16 cellular contexts compared by ENCODE assay signal in the genomic region with DNA sequence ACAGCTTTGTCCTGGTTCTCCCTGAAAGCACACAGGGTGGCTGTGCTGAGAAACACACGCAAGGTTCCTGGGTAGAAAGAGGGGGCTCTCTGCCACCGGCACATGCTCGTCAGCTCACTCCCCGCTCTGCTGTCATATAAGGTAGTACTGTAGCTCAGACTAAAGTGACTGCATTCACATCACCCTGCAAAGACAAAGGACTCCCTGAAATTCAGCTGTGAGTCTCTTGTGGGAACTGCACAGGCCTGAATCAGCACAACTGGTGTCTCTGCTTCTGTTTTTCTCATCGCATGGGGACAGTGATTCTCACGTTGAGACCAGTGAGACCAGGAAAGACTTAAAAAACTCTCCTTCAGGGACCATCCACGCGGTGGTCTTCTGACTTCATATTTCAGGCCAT.
A peak's percentile ranks its signal among the peaks of the same experiment; 100 is the strongest.
DNase-seq lines count a peak whose midpoint lies in the region; ATAC-seq and TF ChIP-seq lines count a peak whose summit lies in the region.
"Had no signal": no experiment of that assay in that cellular context is flagged by ENCODE, and none has a peak within 500 bp of the region (broad histone marks: within the 10 kb centered on the region; RNA-seq: fewer than 3 reads in every experiment).

No MANE protein-coding gene starts in this region.

- 87% methylated on average over 8 of the region's 8 CpGs for WGBS in hepatocyte (ENCODE audit: low lambda C conversion rate, missing lambda C conversion rate)

- no peak for DNase-seq in stimulated activated naive CD8-positive, alpha-beta T cell treated with anti-CD3 and anti-CD28 coated beads, Interleukin-15, amount 100 ng/mL, for 72 hours
- DNase-seq in stimulated activated naive CD8-positive, alpha-beta T cell treated with anti-CD3 and anti-CD28 coated beads, Interleukin-15, Interleukin-2, amounts not matched to agents 100 U/mL and 50 U/mL, for 24 hours, result no peak
- no peak for DNase-seq in hepatocyte (ENCODE audit: low spot score)
- peak; percentile 40 for DNase-seq in posterior vena cava (ENCODE audit: low spot score)
- no peak for DNase-seq in PC-9
- no peak for DNase-seq in NCI-H1105 (lab: John Stamatoyannopoulos, UW)
- DNase-seq in UCSD-AML1 (lab: John Stamatoyannopoulos, UW; ENCODE audit: unreplicated experiment), result no peak
- DNase-seq: DMS153, KG1, NCI-H1048, NCI-H1694, NCI-H510A treated with DMSO at 0.1 percent for 48 hours, NCI-H82, PC-3 had no signal

- H4K20me1 ChIP-seq in hepatocyte (ENCODE audit: insufficient read depth, poor library complexity, severe bottlenecking) (no peaks in the 10 kb centered on the region), PC-9 (ENCODE audit: insufficient read depth) (no peaks in the 10 kb centered on the region)

- H3F3A ChIP-seq in PC-9 (ENCODE audit: insufficient read depth, low read depth), result no peaks in the 10 kb centered on the region

- H3K27ac ChIP-seq in hepatocyte (peak overlapping the region; percentile 89), temporal lobe (ENCODE audit: low read depth, low read length) (peak overlapping the region; percentile 82), PC-9 (no peak overlapping the region)
- H3K27ac ChIP-seq: C4-2B had no signal

- H3K4me1 Mint-ChIP-seq in stimulated activated naive CD8-positive, alpha-beta T cell treated with anti-CD3 and anti-CD28 coated beads, Interleukin-15, amount 100 ng/mL, for 72 hours, result no peaks in the 10 kb centered on the region

- no peak for TF ChIP-seq CTCF in hepatocyte (IDR thresholded peaks at IDR 0.05; ENCODE audit: poor library complexity)
- TF ChIP-seq CTCF in PC-9 (conservative IDR thresholded peaks at IDR 0.05), result no peak

- no peaks in the 10 kb centered on the region for H3K9me3 ChIP-seq in hepatocyte (ENCODE audit: low read depth)
- H3K9me3 ChIP-seq in PC-9 (ENCODE audit: insufficient read depth, low read depth), result no peaks in the 10 kb centered on the region

- H3K4me3 ChIP-seq in hepatocyte, result no peak overlapping the region
- H3K4me3 ChIP-seq in PC-9, result no peak overlapping the region

- ATAC-seq in stimulated activated naive CD8-positive, alpha-beta T cell treated with anti-CD3 and anti-CD28 coated beads, Interleukin-15, amount 100 ng/mL, for 72 hours, result no peak
- ATAC-seq in stimulated activated naive CD8-positive, alpha-beta T cell treated with anti-CD3 and anti-CD28 coated beads, Interleukin-15, Interleukin-2, amounts not matched to agents 100 U/mL and 50 U/mL, for 24 hours, result no peak
- ATAC-seq: PC-3 had no signal

- POLR2A ChIA-PET in PC-9 (lab: Charles Lee; ENCODE audit: unreplicated experiment), result no interaction called here

- H3K4me1 ChIP-seq in hepatocyte (ENCODE audit: insufficient read depth), result peaks cover 22% of the 10 kb centered on the region
- no peaks in the 10 kb centered on the region for H3K4me1 ChIP-seq in PC-9 (replicated peaks; ENCODE audit: insufficient read depth)

- H3K79me2 ChIP-seq in hepatocyte (no peaks in the 10 kb centered on the region), PC-9 (ENCODE audit: low read depth) (no peaks in the 10 kb centered on the region)

- intact Hi-C loops in posterior vena cava (cut with DNase I), result no loop called here
- intact Hi-C loops in PC-9 (cut with micrococcal nuclease; ENCODE audit: unreplicated experiment), result no loop called here

- H2AFZ ChIP-seq in hepatocyte, result no peak overlapping the region
- H2AFZ ChIP-seq in PC-9, result no peak overlapping the region

- CTCF ChIA-PET in PC-9 (lab: Charles Lee), result no interaction called here

- no TSS peak for BruUV-seq in PC-9 (replicated peaks; lab: Mats Ljungman, UMichigan)

- no peaks in the 10 kb centered on the region for H3K9me2 ChIP-seq in hepatocyte (replicated peaks; ENCODE audit: insufficient read depth)
- no peaks in the 10 kb centered on the region for H3K9me2 ChIP-seq in PC-9 (ENCODE audit: insufficient read depth)

- H3K27ac Mint-ChIP-seq in stimulated activated naive CD8-positive, alpha-beta T cell treated with anti-CD3 and anti-CD28 coated beads, Interleukin-15, amount 100 ng/mL, for 72 hours, result peak overlapping the region; percentile 24 to 67

- H3K4me3 Mint-ChIP-seq in stimulated activated naive CD8-positive, alpha-beta T cell treated with anti-CD3 and anti-CD28 coated beads, Interleukin-15, amount 100 ng/mL, for 72 hours, result no peak overlapping the region

- H3K4me2 ChIP-seq in hepatocyte, result no peak overlapping the region
- no peak overlapping the region for H3K4me2 ChIP-seq in PC-9

- no peaks in the 10 kb centered on the region for H3K27me3 Mint-ChIP-seq in stimulated activated naive CD8-positive, alpha-beta T cell treated with anti-CD3 and anti-CD28 coated beads, Interleukin-15, amount 100 ng/mL, for 72 hours

- H3K36me3 ChIP-seq in hepatocyte (replicated peaks; ENCODE audit: insufficient read depth, low read depth), result no peaks in the 10 kb centered on the region
- no peaks in the 10 kb centered on the region for H3K36me3 ChIP-seq in PC-9 (ENCODE audit: low read depth)

- H3K9me3 Mint-ChIP-seq in stimulated activated naive CD8-positive, alpha-beta T cell treated with anti-CD3 and anti-CD28 coated beads, Interleukin-15, amount 100 ng/mL, for 72 hours, result no peaks in the 10 kb centered on the region

- H3K27me3 ChIP-seq in hepatocyte (no peaks in the 10 kb centered on the region), PC-9 (ENCODE audit: insufficient read depth, low read depth) (no peaks in the 10 kb centered on the region)
